Comparison of ENCODE assay signal across 1 cellular context in genomic region chr12:65822732-65823480, GRCh38.
A peak's percentile ranks its signal among the peaks of the same experiment; 100 is the strongest.
TF ChIP-seq lines count a peak whose summit lies in the region.

No MANE protein-coding gene starts in this region.

TF ChIP-seq in HEK293, 187 proteins besides CTCF, POLR2A, EP300 and RAD21 (continued from another document and continues in another):
- TF ChIP-seq ZNF837 (tag by site-specific recombination; IDR thresholded peaks at IDR 0.05) (no peak), ZNF544 (tag by site-specific recombination; IDR thresholded peaks at IDR 0.05) (no peak), ZNF121 (tag by site-specific recombination; IDR thresholded peaks at IDR 0.05) (no peak), ZNF529 (tag by site-specific recombination; IDR thresholded peaks at IDR 0.05; ENCODE audit: insufficient replicate concordance) (no peak), ZNF701 (tag by site-specific recombination; IDR thresholded peaks at IDR 0.05) (no peak), ZNF626 (tag by site-specific recombination; IDR thresholded peaks at IDR 0.05) (no peak), ZIC2 (tag by site-specific recombination; IDR thresholded peaks at IDR 0.05) (peak; percentile 94), ZNF362 (tag by site-specific recombination; IDR thresholded peaks at IDR 0.05) (no peak), HOXC10 (CRISPR knock-in tag; IDR thresholded peaks at IDR 0.05) (no peak), ZNF202 (tag by site-specific recombination; IDR thresholded peaks at IDR 0.05; ENCODE audit: borderline replicate concordance) (no peak), ZNF404 (tag by site-specific recombination; IDR thresholded peaks at IDR 0.05) (no peak), ZSCAN16 (tag by site-specific recombination; IDR thresholded peaks at IDR 0.05) (no peak), ZNF266 (tag by site-specific recombination; IDR thresholded peaks at IDR 0.05; ENCODE audit: low read depth) (no peak), ZNF548 (tag by site-specific recombination; IDR thresholded peaks at IDR 0.05) (no peak), ZNF555 (tag by site-specific recombination; conservative IDR thresholded peaks at IDR 0.05) (no peak), ZSCAN5A (tag by site-specific recombination; IDR thresholded peaks at IDR 0.05) (no peak), ZNF585B (tag by site-specific recombination; IDR thresholded peaks at IDR 0.05) (no peak), MZF1 (tag by site-specific recombination; IDR thresholded peaks at IDR 0.05; ENCODE audit: borderline replicate concordance) (peak; percentile 81), ZNF768 (tag by site-specific recombination; IDR thresholded peaks at IDR 0.05) (no peak), ZNF791 (tag by site-specific recombination; IDR thresholded peaks at IDR 0.05) (no peak), KLF1 (tag by site-specific recombination; IDR thresholded peaks at IDR 0.05) (no peak), ZFP69B (tag by site-specific recombination; IDR thresholded peaks at IDR 0.05) (peak; percentile 87), ZNF843 (tag by site-specific recombination; IDR thresholded peaks at IDR 0.05) (no peak), ZNF426 (tag by site-specific recombination; IDR thresholded peaks at IDR 0.05) (no peak), ZNF354C (tag by site-specific recombination; IDR thresholded peaks at IDR 0.05; ENCODE audit: borderline replicate concordance, low read depth) (no peak), ZNF169 (tag by site-specific recombination; IDR thresholded peaks at IDR 0.05) (no peak), ZNF792 (tag by site-specific recombination; IDR thresholded peaks at IDR 0.05) (no peak), ZNF48 (tag by site-specific recombination; IDR thresholded peaks at IDR 0.05) (no peak), PRDM10 (tag by site-specific recombination; IDR thresholded peaks at IDR 0.05) (peak; percentile 70), ZNF221 (tag by site-specific recombination; IDR thresholded peaks at IDR 0.05; ENCODE audit: borderline replicate concordance) (no peak), ZNF76 (tag by site-specific recombination; IDR thresholded peaks at IDR 0.05; ENCODE audit: borderline replicate concordance, low read depth) (peak; percentile 54; the same call in 1 of the 2 replicates), ZNF560 (tag by site-specific recombination; IDR thresholded peaks at IDR 0.05; ENCODE audit: borderline replicate concordance) (no peak), ZNF510 (tag by site-specific recombination; IDR thresholded peaks at IDR 0.05; ENCODE audit: insufficient replicate concordance) (no peak), SP3 (tag by site-specific recombination; IDR thresholded peaks at IDR 0.05) (no peak), ZNF138 (tag by site-specific recombination; IDR thresholded peaks at IDR 0.05; ENCODE audit: borderline replicate concordance) (no peak), ZNF629 (tag by site-specific recombination; IDR thresholded peaks at IDR 0.05) (no peak), HOXA7 (CRISPR knock-in tag; IDR thresholded peaks at IDR 0.05; ENCODE audit: borderline replicate concordance) (no peak), ZNF292 (tag by site-specific recombination; IDR thresholded peaks at IDR 0.05; ENCODE audit: borderline replicate concordance, low read depth) (no peak), ZNF280D (tag by site-specific recombination; IDR thresholded peaks at IDR 0.05) (no peak; the same call in 1 of the 2 replicates), ZNF513 (tag by site-specific recombination; IDR thresholded peaks at IDR 0.05) (no peak), TRIM28 (IDR thresholded peaks at IDR 0.05; ENCODE audit: borderline replicate concordance, low read length) (0 out of 2 replicates have a peak, but pooled peaks have one; percentile 43), ZNF596 (tag by site-specific recombination; IDR thresholded peaks at IDR 0.05) (peak; percentile 70), ZNF600 (tag by site-specific recombination; IDR thresholded peaks at IDR 0.05) (peak; percentile 99), ZNF302 (tag by site-specific recombination; IDR thresholded peaks at IDR 0.05; ENCODE audit: low read depth) (no peak), ZSCAN30 (tag by site-specific recombination; IDR thresholded peaks at IDR 0.05) (0 out of 2 replicates have a peak, but pooled peaks have one; percentile 58), KLF10 (tag by site-specific recombination; IDR thresholded peaks at IDR 0.05) (no peak; the same call in 1 of the 2 replicates), PRDM1 (tag by site-specific recombination; IDR thresholded peaks at IDR 0.05) (no peak), RBAK (tag by site-specific recombination; IDR thresholded peaks at IDR 0.05) (no peak), ZNF830 (tag by site-specific recombination; IDR thresholded peaks at IDR 0.05; ENCODE audit: low read depth) (no peak), ZNF623 (tag by site-specific recombination; IDR thresholded peaks at IDR 0.05) (no peak), BCL6B (tag by site-specific recombination; IDR thresholded peaks at IDR 0.05) (no peak)
- TF ChIP-seq, protein P1, sequence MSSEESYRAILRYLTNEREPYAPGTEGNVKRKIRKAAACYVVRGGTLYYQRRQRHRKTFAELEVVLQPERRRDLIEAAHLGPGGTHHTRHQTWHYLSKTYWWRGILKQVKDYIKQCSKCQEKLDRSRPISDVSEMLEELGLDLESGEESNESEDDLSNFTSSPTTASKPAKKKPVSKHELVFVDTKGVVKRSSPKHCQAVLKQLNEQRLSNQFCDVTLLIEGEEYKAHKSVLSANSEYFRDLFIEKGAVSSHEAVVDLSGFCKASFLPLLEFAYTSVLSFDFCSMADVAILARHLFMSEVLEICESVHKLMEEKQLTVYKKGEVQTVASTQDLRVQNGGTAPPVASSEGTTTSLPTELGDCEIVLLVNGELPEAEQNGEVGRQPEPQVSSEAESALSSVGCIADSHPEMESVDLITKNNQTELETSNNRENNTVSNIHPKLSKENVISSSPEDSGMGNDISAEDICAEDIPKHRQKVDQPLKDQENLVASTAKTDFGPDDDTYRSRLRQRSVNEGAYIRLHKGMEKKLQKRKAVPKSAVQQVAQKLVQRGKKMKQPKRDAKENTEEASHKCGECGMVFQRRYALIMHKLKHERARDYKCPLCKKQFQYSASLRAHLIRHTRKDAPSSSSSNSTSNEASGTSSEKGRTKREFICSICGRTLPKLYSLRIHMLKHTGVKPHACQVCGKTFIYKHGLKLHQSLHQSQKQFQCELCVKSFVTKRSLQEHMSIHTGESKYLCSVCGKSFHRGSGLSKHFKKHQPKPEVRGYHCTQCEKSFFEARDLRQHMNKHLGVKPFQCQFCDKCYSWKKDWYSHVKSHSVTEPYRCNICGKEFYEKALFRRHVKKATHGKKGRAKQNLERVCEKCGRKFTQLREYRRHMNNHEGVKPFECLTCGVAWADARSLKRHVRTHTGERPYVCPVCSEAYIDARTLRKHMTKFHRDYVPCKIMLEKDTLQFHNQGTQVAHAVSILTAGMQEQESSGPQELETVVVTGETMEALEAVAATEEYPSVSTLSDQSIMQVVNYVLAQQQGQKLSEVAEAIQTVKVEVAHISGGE (tag by site-specific recombination; conservative IDR thresholded peaks at IDR 0.05; ENCODE audit: low read depth) = 0 out of 2 replicates have a peak, but pooled peaks have one; percentile 18
- TF ChIP-seq, protein P2, sequence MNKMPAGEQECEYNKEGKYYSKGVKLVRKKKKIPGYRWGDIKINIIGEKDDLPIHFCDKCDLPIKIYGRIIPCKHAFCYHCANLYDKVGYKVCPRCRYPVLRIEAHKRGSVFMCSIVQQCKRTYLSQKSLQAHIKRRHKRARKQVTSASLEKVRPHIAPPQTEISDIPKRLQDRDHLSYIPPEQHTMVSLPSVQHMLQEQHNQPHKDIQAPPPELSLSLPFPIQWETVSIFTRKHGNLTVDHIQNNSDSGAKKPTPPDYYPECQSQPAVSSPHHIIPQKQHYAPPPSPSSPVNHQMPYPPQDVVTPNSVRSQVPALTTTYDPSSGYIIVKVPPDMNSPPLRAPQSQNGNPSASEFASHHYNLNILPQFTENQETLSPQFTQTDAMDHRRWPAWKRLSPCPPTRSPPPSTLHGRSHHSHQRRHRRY (tag by site-specific recombination; IDR thresholded peaks at IDR 0.05) = no peak
